In the genomic region with DNA sequence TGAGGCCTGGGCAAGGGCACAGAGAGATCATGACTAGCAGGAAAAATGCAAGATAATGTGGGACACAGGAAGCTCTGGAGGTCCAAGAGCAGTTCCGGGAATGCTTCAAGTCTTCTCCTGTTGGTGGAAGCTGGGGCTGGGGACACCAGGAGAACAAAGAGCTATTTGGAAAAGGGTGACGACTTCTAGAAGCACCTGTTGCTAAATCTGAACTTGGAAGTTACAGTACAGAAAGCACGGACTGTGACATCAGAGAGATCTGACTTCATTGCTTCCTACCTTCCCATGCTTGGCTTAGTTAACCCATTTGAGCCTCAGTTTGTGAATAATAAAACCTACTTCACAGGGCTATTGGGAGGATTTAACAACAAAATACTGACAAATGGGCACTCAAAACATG, we compare ENCODE assay signal across 25 cellular contexts. TPM values are rescaled to one million over a fixed set of nuclear protein-coding genes. Genes with fewer than 3 reads are reported as not detected.
A peak's percentile ranks its signal among the peaks of the same experiment; 100 is the strongest.
DNase-seq lines count a peak whose midpoint lies in the region; ATAC-seq, FAIRE-seq and TF ChIP-seq lines count a peak whose summit lies in the region.
"Had no signal": no experiment of that assay in that cellular context is flagged by ENCODE, and none has a peak within 500 bp of the region (broad histone marks: within the 10 kb centered on the region; RNA-seq: fewer than 3 reads in every experiment).

No MANE protein-coding gene starts in this region.

- H3K79me2 ChIP-seq in H9 (ENCODE audit: insufficient read depth, low read length) (no peaks in the 10 kb centered on the region), H1 (ENCODE audit: control insufficient read depth in 1 of 2, insufficient read depth in 2 of 2, low read length in 2 of 2) (no peaks in the 10 kb centered on the region)

- H2AFZ ChIP-seq in H9 (ENCODE audit: low read length): no peak overlapping the region
- peak overlapping the region; percentile 9; the same call in 1 of the 2 replicates for H2AFZ ChIP-seq in H1 (ENCODE audit: low read length)
- no peak overlapping the region for H2AFZ ChIP-seq in mesenchymal stem cell (ENCODE audit: low read depth, low read length)
- H2AFZ ChIP-seq: PC-9 had no signal

- H3K27me3 Mint-ChIP-seq in H9 (ENCODE audit: low read depth): 0 out of 2 replicates have a peak, but pooled peaks cover 2% of the 10 kb centered on the region
- peaks cover 4% of the 10 kb centered on the region for H3K27me3 Mint-ChIP-seq in endothelial cell (ENCODE audit: unreplicated experiment)

- H3K4me1 ChIP-seq in H9 (ENCODE audit: insufficient read depth, low read length): no peaks in the 10 kb centered on the region
- no peaks in the 10 kb centered on the region for H3K4me1 ChIP-seq in H1 (replicated peaks in 1 of 4; ENCODE audit: control insufficient read depth in 3 of 4, insufficient read depth in 4 of 4, low read length in 3 of 4)
- peaks cover 6% of the 10 kb centered on the region for H3K4me1 ChIP-seq in mesenchymal stem cell (ENCODE audit: control insufficient read depth, insufficient read depth, low read depth, low read length)
- H3K4me1 ChIP-seq in gastrocnemius medialis: peaks cover 12 to 28% of the 10 kb centered on the region in 2 donors
- H3K4me1 ChIP-seq in HAP-1: no peaks in the 10 kb centered on the region
- H3K4me1 ChIP-seq: BLaER1, SJCRH30 had no signal

- H3K14ac ChIP-seq in H9 (ENCODE audit: insufficient read depth, low read length) (no peak overlapping the region), H1 (ENCODE audit: insufficient read length) (no peak overlapping the region), mesenchymal stem cell (ENCODE audit: low read length in 2 of 2) (no peak overlapping the region)

- POLR2A ChIA-PET in H1 (lab: Charles Lee; ENCODE audit: partially characterized antibody): no interaction called here

- no peaks in the 10 kb centered on the region for H4K20me1 ChIP-seq in H9 (ENCODE audit: control insufficient read depth, insufficient read depth, insufficient read length)
- no peaks in the 10 kb centered on the region for H4K20me1 ChIP-seq in H1 (replicated peaks in 1 of 2; ENCODE audit: control insufficient read depth in 1 of 2, insufficient read depth in 2 of 2, low read length in 2 of 2)
- H4K20me1 ChIP-seq: BLaER1 had no signal

- no peaks in the 10 kb centered on the region for H3K9me3 Mint-ChIP-seq in H9
- H3K9me3 Mint-ChIP-seq in endothelial cell (ENCODE audit: unreplicated experiment): no peaks in the 10 kb centered on the region

- H2BK20ac ChIP-seq in H9 (ENCODE audit: low read depth, low read length, poor library complexity, severe bottlenecking) (no peak overlapping the region), H1 (ENCODE audit: low read length) (no peak overlapping the region)

- H3K4me3 ChIP-seq in H1 (ENCODE audit: extremely low read depth in 1 of 4, insufficient read depth in 2 of 4, low read depth in 3 of 4, low read length in 4 of 4): no peak overlapping the region
- no peak overlapping the region for H3K4me3 ChIP-seq in mesenchymal stem cell (ENCODE audit: insufficient read depth in 1 of 2, low read depth in 1 of 2, low read length in 2 of 2)
- no peak overlapping the region for H3K4me3 ChIP-seq in gastrocnemius medialis
- no peak overlapping the region for H3K4me3 ChIP-seq in HAP-1
- H3K4me3 ChIP-seq: BLaER1, MG63, PC-9, SJCRH30 had no signal

- TF ChIP-seq RAD21 in H1 (IDR thresholded peaks at IDR 0.05 in 1 of 2, conservative IDR thresholded peaks at IDR 0.05 in 1 of 2; ENCODE audit: low read depth in 2 of 2, low read length in 2 of 2): no peak

- FAIRE-seq in H1 (lab: Jason Lieb, UNC): no peak
- FAIRE-seq: A204.1, GM18507 had no signal

- H3K23ac ChIP-seq in H9 (ENCODE audit: insufficient read length, low read depth, low read length) (no peak overlapping the region), H1 (ENCODE audit: insufficient read length) (no peak overlapping the region), mesenchymal stem cell (ENCODE audit: low read length in 2 of 2) (no peak overlapping the region)

- H3K4me3 Mint-ChIP-seq in H9 (no peak overlapping the region), endothelial cell (ENCODE audit: unreplicated experiment) (no peak overlapping the region)
- H3K4me3 Mint-ChIP-seq: CD4-positive, CD25-positive, alpha-beta regulatory T cell had no signal

- peak; percentile 80 to 82 for ATAC-seq in gastrocnemius medialis
- ATAC-seq: Right ventricle myocardium inferior, SK-N-SH treated with all-trans-retinoic acid at 6 μM for 48 hours had no signal

- no peak overlapping the region for H3K9ac ChIP-seq in H9 (ENCODE audit: extremely low read depth, insufficient read length, low read length)
- H3K9ac ChIP-seq in H1 (replicated peaks in 1 of 4; ENCODE audit: extremely low read depth in 1 of 4, low read depth in 3 of 4, low read length in 3 of 4): no peak overlapping the region
- no peak overlapping the region for H3K9ac ChIP-seq in mesenchymal stem cell (ENCODE audit: low read length)
- H3K9ac ChIP-seq: BLaER1 had no signal

- no peaks in the 10 kb centered on the region for H3K23me2 ChIP-seq in H9 (ENCODE audit: insufficient read length, low read depth, low read length, poor library complexity, severe bottlenecking)
- no peaks in the 10 kb centered on the region for H3K23me2 ChIP-seq in H1 (ENCODE audit: low read depth, low read length)

- intact Hi-C loops in gastrocnemius medialis (cut with DNase I; ENCODE audit: low total_unique reads): loop anchor here (5.0 kb wide), 1 partner anchor 53 kb away; a partner anchor contains a TSS

- in situ Hi-C loops in gastrocnemius medialis (cut with MboI; ENCODE audit: low sequenced_read_pairs in 4 of 4): no loop called here
- in situ Hi-C loops in HAP-1 (cut with MboI; ENCODE audit: low sequenced_read_pairs): no loop called here

- no peak overlapping the region for H3T11ph ChIP-seq in H9 (ENCODE audit: low read length)

- H2BK120ac ChIP-seq in H9 (ENCODE audit: low read depth, low read length, poor library complexity, severe bottlenecking): no peak overlapping the region
- H2BK120ac ChIP-seq in H1 (replicated peaks; ENCODE audit: low read depth, low read length): no peak overlapping the region
- no peak overlapping the region for H2BK120ac ChIP-seq in mesenchymal stem cell (ENCODE audit: low read depth, low read length)

- H4K8ac ChIP-seq in H9 (replicated peaks; ENCODE audit: insufficient read length, low read depth, low read length) (no peak overlapping the region), H1 (ENCODE audit: extremely low read depth, insufficient read depth, low read length) (no peak overlapping the region), mesenchymal stem cell (ENCODE audit: low read length) (no peak overlapping the region)

- H3K9me3 ChIP-seq in H9 (ENCODE audit: control insufficient read depth, low read depth, low read length) (no peaks in the 10 kb centered on the region), H1 (ENCODE audit: insufficient read depth in 2 of 2, low read depth in 1 of 2, low read length in 1 of 2) (no peaks in the 10 kb centered on the region), mesenchymal stem cell (ENCODE audit: control insufficient read depth, low read length) (no peaks in the 10 kb centered on the region), gastrocnemius medialis (no peaks in the 10 kb centered on the region), HAP-1 (no peaks in the 10 kb centered on the region)
- H3K9me3 ChIP-seq: BLaER1, MG63, SJCRH30 had no signal

- no peak overlapping the region for H3K27ac ChIP-seq in H9 (ENCODE audit: insufficient read length, low read depth, low read length)
- H3K27ac ChIP-seq in H1 (ENCODE audit: low read depth, low read length): no peak overlapping the region
- no peak overlapping the region for H3K27ac ChIP-seq in mesenchymal stem cell (ENCODE audit: low read length, poor library complexity, severe bottlenecking)
- H3K27ac ChIP-seq in gastrocnemius medialis: no peak overlapping the region
- H3K27ac ChIP-seq: BLaER1, PC-9, SJCRH30 had no signal

- H3K79me1 ChIP-seq in H9 (ENCODE audit: insufficient read depth, low read depth, low read length, poor library complexity, severe bottlenecking) (no peaks in the 10 kb centered on the region), H1 (ENCODE audit: low read depth, low read length) (no peaks in the 10 kb centered on the region), mesenchymal stem cell (replicated peaks; ENCODE audit: low read length, poor library complexity, severe bottlenecking) (no peaks in the 10 kb centered on the region)

- H3K27ac Mint-ChIP-seq in H9 (no peak overlapping the region), endothelial cell (ENCODE audit: unreplicated experiment) (no peak overlapping the region)
- H3K27ac Mint-ChIP-seq: CD4-positive, CD25-positive, alpha-beta regulatory T cell had no signal

- H3K4ac ChIP-seq in H9 (ENCODE audit: low read depth, low read length): no peak overlapping the region
- no peak overlapping the region for H3K4ac ChIP-seq in H1 (replicated peaks; ENCODE audit: insufficient read length, low read depth, low read length)
- H3K4ac ChIP-seq in mesenchymal stem cell (ENCODE audit: low read depth in 1 of 2, low read length in 2 of 2): no peak overlapping the region

- no peak for TF ChIP-seq EP300 in H1 (IDR thresholded peaks at IDR 0.05; ENCODE audit: borderline replicate concordance in 1 of 2, low read depth in 2 of 2, low read length in 2 of 2)

- no peak for TF ChIP-seq POLR2A in H1 (IDR thresholded peaks at IDR 0.05; ENCODE audit: control extremely low read depth in 1 of 2, low read depth in 2 of 2, low read length in 2 of 2)
- no peak for TF ChIP-seq POLR2A in gastrocnemius medialis (IDR thresholded peaks at IDR 0.05)

- H4K5ac ChIP-seq in H9 (ENCODE audit: insufficient read length, low read depth, low read length): no peak overlapping the region
- no peak overlapping the region for H4K5ac ChIP-seq in H1 (ENCODE audit: insufficient read length, low read depth, low read length)

- H3K36me3 Mint-ChIP-seq in H9 (ENCODE audit: insufficient read depth in 1 of 3, low read depth in 3 of 3) (no peaks in the 10 kb centered on the region), endothelial cell (ENCODE audit: low read depth, unreplicated experiment) (no peaks in the 10 kb centered on the region)
- H3K36me3 Mint-ChIP-seq: CD4-positive, CD25-positive, alpha-beta regulatory T cell had no signal

- TF ChIP-seq CTCF in H9 (conservative IDR thresholded peaks at IDR 0.05) (no peak), H1 (IDR thresholded peaks at IDR 0.05; ENCODE audit: control extremely low read depth in 1 of 3, insufficient read depth in 1 of 3, low read depth in 1 of 3, low read length in 3 of 3) (no peak), gastrocnemius medialis (IDR thresholded peaks at IDR 0.05 in 4 of 5, conservative IDR thresholded peaks at IDR 0.05 in 1 of 5) (no peak), endothelial cell (IDR thresholded peaks at IDR 0.05; ENCODE audit: unreplicated experiment) (no peak)

- no peaks in the 10 kb centered on the region for H3K36me3 ChIP-seq in H1 (ENCODE audit: control insufficient read depth in 2 of 4, insufficient read depth in 4 of 4, low read length in 3 of 4)
- no peaks in the 10 kb centered on the region for H3K36me3 ChIP-seq in mesenchymal stem cell (ENCODE audit: control insufficient read depth in 1 of 2, insufficient read depth in 2 of 2, low read depth in 1 of 2, low read length in 2 of 2)
- H3K36me3 ChIP-seq in gastrocnemius medialis: no peaks in the 10 kb centered on the region
- no peaks in the 10 kb centered on the region for H3K36me3 ChIP-seq in HAP-1 (replicated peaks)
- H3K36me3 ChIP-seq: BLaER1, MG63, SJCRH30 had no signal

- no peak overlapping the region for H3K4me2 ChIP-seq in H9 (ENCODE audit: insufficient read depth, insufficient read length, low read length)
- H3K4me2 ChIP-seq in H1 (ENCODE audit: insufficient read depth in 1 of 2, low read depth in 2 of 2, low read length in 2 of 2): no peak overlapping the region
- H3K4me2 ChIP-seq in mesenchymal stem cell (ENCODE audit: low read length, poor library complexity, severe bottlenecking): no peak overlapping the region
- H3K4me2 ChIP-seq: BLaER1, PC-9 had no signal

- no peak overlapping the region for H3K18ac ChIP-seq in H9 (ENCODE audit: insufficient read length, low read depth, low read length)
- H3K18ac ChIP-seq in H1 (ENCODE audit: extremely low read depth, low read length): no peak overlapping the region
- H3K18ac ChIP-seq in mesenchymal stem cell (ENCODE audit: low read depth in 1 of 2, low read length in 2 of 2): no peak overlapping the region

- H4K91ac ChIP-seq in H9 (ENCODE audit: insufficient read length, low read depth, low read length) (no peak overlapping the region), H1 (replicated peaks; ENCODE audit: insufficient read length, low read length) (no peak overlapping the region), mesenchymal stem cell (ENCODE audit: low read length) (no peak overlapping the region)

- H2BK5ac ChIP-seq in H9 (ENCODE audit: insufficient read length, low read length) (no peak overlapping the region), H1 (ENCODE audit: low read depth, low read length) (no peak overlapping the region), mesenchymal stem cell (ENCODE audit: low read depth, low read length, poor library complexity, severe bottlenecking) (no peak overlapping the region)

- H3K4me1 Mint-ChIP-seq in H9: peaks cover 4 to 8% of the 10 kb centered on the region in 2 experiments
- peaks cover 15% of the 10 kb centered on the region for H3K4me1 Mint-ChIP-seq in endothelial cell (ENCODE audit: unreplicated experiment)

- H2BK12ac ChIP-seq in H9 (ENCODE audit: insufficient read length, low read depth, low read length): no peak overlapping the region
- no peak overlapping the region for H2BK12ac ChIP-seq in H1 (ENCODE audit: low read depth, low read length)
- no peak overlapping the region for H2BK12ac ChIP-seq in mesenchymal stem cell (ENCODE audit: low read length in 2 of 2)

- H3K56ac ChIP-seq in H9 (ENCODE audit: insufficient read length, low read depth, low read length): no peak overlapping the region
- no peak overlapping the region for H3K56ac ChIP-seq in H1 (replicated peaks; ENCODE audit: insufficient read length, low read depth, low read length)

- DNase-seq in H9 (peak; percentile 3), H1 (ENCODE audit: low read depth in 1 of 2, low spot score in 2 of 2) (no peak), mesenchymal stem cell (no peak), gastrocnemius medialis (peak in 1 of 2 donors; percentile 38), HAP-1 (ENCODE audit: low spot score in 2 of 2) (no peak), DMS 273 (lab: John Stamatoyannopoulos, UW; ENCODE audit: unreplicated experiment) (no peak), endothelial cell (ENCODE audit: low spot score) (no peak)
- no peak for DNase-seq in activated CD4-positive, CD25-positive, alpha-beta regulatory T cell (lab: John Stamatoyannopoulos, UW)
- DNase-seq: CD4-positive, CD25-positive, alpha-beta regulatory T cell; DMS53; KG1; MG63; NCI-H1105 treated with DMSO at 0.1 percent for 48 hours; NCI-H2029; NCI-H446; NCI-H524 treated with DMSO at 0.1 percent for 48 hours; NCI-H82; NK-92 treated with Interleukin-12 subunit alpha and Interleukin-12 subunit beta, amount 100 ng/mL, for 24 hours; PC-9 had no signal

- CTCF ChIA-PET in H1 (lab: Charles Lee; ENCODE audit: partially characterized antibody): interaction anchor here (0.9 to 1.0 kb wide), 2 partner anchors 10 to 16 kb away, joined by 3 read pairs; no protein-coding TSS in a partner anchor

- H2BK15ac ChIP-seq in H9 (ENCODE audit: low read depth, low read length): no peak overlapping the region
- H2BK15ac ChIP-seq in H1 (ENCODE audit: low read length): no peak overlapping the region
- H2BK15ac ChIP-seq in mesenchymal stem cell (ENCODE audit: low read depth, poor library complexity, severe bottlenecking): no peak overlapping the region

- no CpG with 5 or more reads among the region's 3 CpGs for WGBS in H9 (ENCODE audit: extremely low coverage, insufficient read length, low lambda C conversion rate)
- 91% methylated on average over 3 of the region's 3 CpGs; no CpG with 5 or more reads in 1 of the 2 experiments for WGBS in H1 (ENCODE audit: extremely low coverage in 1 of 2, insufficient coverage in 1 of 2, insufficient read length in 1 of 2, insufficient replicate concordance in 2 of 2, low coverage in 1 of 2, low lambda C conversion rate in 2 of 2, missing lambda C conversion rate in 1 of 2), 2 experiments
- WGBS in mesenchymal stem cell: 97% methylated on average over 3 of the region's 3 CpGs

- H2AK5ac ChIP-seq in H9 (ENCODE audit: insufficient read length, low read length) (no peak overlapping the region), H1 (ENCODE audit: low read depth, low read length) (no peak overlapping the region), mesenchymal stem cell (ENCODE audit: low read length, severe bottlenecking) (peak overlapping the region; percentile 24)

- H3K27me3 ChIP-seq in H9 (ENCODE audit: insufficient read depth, low read length): no peaks in the 10 kb centered on the region
- no peaks in the 10 kb centered on the region for H3K27me3 ChIP-seq in H1 (replicated peaks in 1 of 4; ENCODE audit: control insufficient read depth in 3 of 4, extremely low read depth in 1 of 4, insufficient read depth in 3 of 4, low read length in 3 of 4)
- H3K27me3 ChIP-seq in mesenchymal stem cell (ENCODE audit: control insufficient read depth in 1 of 2, insufficient read depth in 1 of 2, low read length in 2 of 2): peaks cover 0 to 5% of the 10 kb centered on the region in 2 experiments
- H3K27me3 ChIP-seq in gastrocnemius medialis: no peaks in the 10 kb centered on the region
- no peaks in the 10 kb centered on the region for H3K27me3 ChIP-seq in HAP-1 (ENCODE audit: low read depth)
- H3K27me3 ChIP-seq: BLaER1, MG63 had no signal

RNA-seq across cellular contexts. Expression of a gene that starts 52.7 kb away (rescaled TPM):
- total RNA-seq in H9 (2021) (37.7 and 41.8 TPM in 2 replicates), gastrocnemius medialis (10 to 100 TPM; 13.8 to 32.0 (median 20.3) TPM), endothelial cell (ENCODE audit: unreplicated experiment) (140 TPM)
- 51.0 and 56.5 TPM in 2 replicates for total RNA-seq in H1 (2021; fragmentation: NEBNext Ultra II Directional; extraction: Animal tissue kit (Norgen Biotek cat#: 25700))
- 36.0 and 36.1 TPM in 2 replicates for polyA plus RNA-seq in H1 (2011; rRNA removed)
- polyA plus RNA-seq in H1 (2011; cell fraction: cytosol; rRNA removed): 22.6 TPM
- 69.6 TPM for polyA plus RNA-seq in H1 (2011; cell fraction: nucleus; rRNA removed)
- 44.0 to 58.8 TPM (median 52.2 TPM) in 4 replicates for polyA plus RNA-seq in H1 (2012, experiment 1 of 2)
- 4.2 TPM for polyA plus RNA-seq in H1 (2012, experiment 2 of 2)
- 62.3 TPM for polyA plus RNA-seq in H1 (2013, experiment 1 of 2)
- polyA plus RNA-seq in H1 (2013, experiment 2 of 2): 62.8 TPM
- polyA minus RNA-seq in H1 (2011; rRNA and poly(A)+ RNA removed): 54.6 and 64.8 TPM in 2 replicates
- 25.7 TPM for polyA minus RNA-seq in H1 (2011; cell fraction: cytosol; rRNA and poly(A)+ RNA removed)
- polyA minus RNA-seq in H1 (2011; cell fraction: nucleus; rRNA and poly(A)+ RNA removed): 40.2 TPM
- polyA plus RNA-seq in mesenchymal stem cell (2013, experiment 1 of 2): 90.4 TPM
- 85.2 TPM for polyA plus RNA-seq in mesenchymal stem cell (2013, experiment 2 of 2)
